Comparison of ENCODE assay signal across 37 cellular contexts in the genomic region with DNA sequence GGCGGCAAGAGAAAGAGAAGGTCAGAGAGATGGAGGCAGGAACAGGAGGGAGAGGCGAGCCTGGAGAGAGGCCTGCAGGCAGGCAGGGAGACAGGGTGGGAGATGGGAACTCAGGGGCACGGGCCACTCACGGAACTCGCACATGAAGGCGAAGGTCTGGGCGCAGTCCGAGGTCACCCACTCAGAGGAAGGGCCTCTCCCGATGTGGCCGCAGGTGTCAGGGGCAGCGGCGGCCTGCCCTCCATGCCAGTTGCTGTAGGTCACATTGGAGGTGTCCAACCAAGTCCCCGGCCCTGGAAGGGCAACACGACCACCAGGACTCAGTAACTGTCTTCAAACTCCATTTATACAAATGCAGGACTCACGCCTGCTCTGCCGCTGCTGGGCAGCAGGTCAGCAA. TPM values are rescaled to one million over a fixed set of nuclear protein-coding genes. Genes with fewer than 3 reads are reported as not detected.
"Had no signal": no experiment of that assay in that cellular context is flagged by ENCODE, and none has a peak within 500 bp of the region (broad histone marks: within the 10 kb centered on the region; RNA-seq: fewer than 3 reads in every experiment).

No MANE protein-coding gene starts in this region.

- H3K36me3 Mint-ChIP-seq: activated naive CD4-positive, alpha-beta T cell treated with anti-CD3 and anti-CD28 coated beads, Interleukin-2, amount 50 U/mL, for 24 hours; activated naive CD8-positive, alpha-beta T cell treated with anti-CD3 and anti-CD28 coated beads for 36 hours had no signal

- H3K9me3 ChIP-seq: adrenal gland, body of pancreas, esophagus squamous epithelium, gastroesophageal sphincter had no signal

- H3K27ac ChIP-seq: adrenal gland, body of pancreas, epithelial cell of prostate, esophagus squamous epithelium, gastroesophageal sphincter, WERI-Rb-1 had no signal

- DNase-seq: activated CD4-positive, alpha-beta memory T cell treated with anti-CD3 and anti-CD28 coated beads, Interleukin-2, amount 10 ng/mL, durations not matched to agents 7 days and 5 days; activated CD4-positive, alpha-beta T cell treated with anti-CD3 and anti-CD28 coated beads for 36 hours; activated CD4-positive, alpha-beta T cell treated with anti-CD3 and anti-CD28 coated beads, Interleukin-2, amount 10 ng/mL, durations not matched to agents 7 days and 5 days; activated CD4-positive, alpha-beta T cell treated with anti-CD3 and anti-CD28 coated beads, Interleukin-2, amount 50 U/mL, for 4 hours; activated CD4-positive, CD25-positive, alpha-beta regulatory T cell; activated CD4-positive, CD25-positive, alpha-beta regulatory T cell treated with anti-CD3 and anti-CD28 coated beads, Interleukin-2, amount 50 U/mL, for 72 hours; activated CD8-positive, alpha-beta memory T cell treated with anti-CD3 and anti-CD28 coated beads, Interleukin-2, amount 50 U/mL, for 48 hours; activated effector memory CD4-positive, alpha-beta T cell treated with anti-CD3 and anti-CD28 coated beads, Interleukin-2, amount 50 U/mL, for 16 hours; activated naive CD4-positive, alpha-beta T cell treated with anti-CD3 and anti-CD28 coated beads for 36 hours; activated naive CD8-positive, alpha-beta T cell treated with anti-CD3 and anti-CD28 coated beads for 36 hours; activated naive CD8-positive, alpha-beta T cell treated with anti-CD3 and anti-CD28 coated beads, Interleukin-2, amount 50 U/mL, for 24 hours; activated T-cell treated with anti-CD3 and anti-CD28 coated beads, Interleukin-2, amount 50 U/mL, for 48 hours; adrenal gland; amygdala; aorta; body of pancreas; caudate nucleus; cortex of kidney; dermis blood vessel endothelial cell; effector CD4-positive, alpha-beta T cell; effector memory CD8-positive, alpha-beta T cell; esophagus squamous epithelium; foreskin melanocyte; T-helper 1 cell; T-helper 17 cell; T1000; WERI-Rb-1 had no signal

- H3K27me3 ChIP-seq: adrenal gland, body of pancreas had no signal

- H3K27ac Mint-ChIP-seq: activated CD4-positive, alpha-beta memory T cell treated with anti-CD3 and anti-CD28 coated beads, Interleukin-2, amount 10 ng/mL, durations not matched to agents 7 days and 5 days; activated CD4-positive, alpha-beta T cell treated with anti-CD3 and anti-CD28 coated beads for 36 hours; activated CD4-positive, alpha-beta T cell treated with anti-CD3 and anti-CD28 coated beads, Interleukin-2, amount 10 ng/mL, durations not matched to agents 7 days and 5 days; activated naive CD4-positive, alpha-beta T cell treated with anti-CD3 and anti-CD28 coated beads for 36 hours; activated naive CD4-positive, alpha-beta T cell treated with anti-CD3 and anti-CD28 coated beads, Interleukin-2, amount 50 U/mL, for 24 hours; activated naive CD8-positive, alpha-beta T cell treated with anti-CD3 and anti-CD28 coated beads for 36 hours; activated naive CD8-positive, alpha-beta T cell treated with anti-CD3 and anti-CD28 coated beads, Interleukin-2, amount 50 U/mL, for 24 hours; activated T-helper 1 cell treated with anti-CD3 and anti-CD28 coated beads, Interleukin-12 subunit alpha, Interleukin-12 subunit beta, Interleukin-2, Interleukin-4 antibody, amounts not matched to agents 30 ng/mL and 10 ng/mL and 1 ng/mL, durations not matched to agents 14 hours and 24 hours and 36 hours; activated T-helper 2 cell treated with anti-CD3 and anti-CD28 coated beads, Interferon-gamma antibody, Interleukin-2, Interleukin-4, amounts not matched to agents 10 μg/mL and 5 μg/mL and 100 μg/mL, durations not matched to agents 14 hours and 24 hours and 36 hours; effector memory CD8-positive, alpha-beta T cell; T-helper 17 cell; T-helper 2 cell treated with Interferon-gamma antibody and Interleukin-4, amounts not matched to agents 5 μg/mL and 100 μg/mL, for 36 hours had no signal

- H3K4me1 Mint-ChIP-seq: activated CD4-positive, alpha-beta memory T cell treated with anti-CD3 and anti-CD28 coated beads, Interleukin-2, amount 10 ng/mL, durations not matched to agents 7 days and 5 days; activated CD4-positive, alpha-beta T cell treated with anti-CD3 and anti-CD28 coated beads for 36 hours; activated CD4-positive, alpha-beta T cell treated with anti-CD3 and anti-CD28 coated beads, Interleukin-2, amount 10 ng/mL, durations not matched to agents 7 days and 5 days; activated naive CD4-positive, alpha-beta T cell treated with anti-CD3 and anti-CD28 coated beads, Interleukin-2, amount 50 U/mL, for 24 hours; activated naive CD8-positive, alpha-beta T cell treated with anti-CD3 and anti-CD28 coated beads for 36 hours; activated naive CD8-positive, alpha-beta T cell treated with anti-CD3 and anti-CD28 coated beads, Interleukin-2, amount 50 U/mL, for 24 hours; T-helper 17 cell had no signal

- H3K9me3 Mint-ChIP-seq: activated CD4-positive, alpha-beta memory T cell treated with anti-CD3 and anti-CD28 coated beads, Interleukin-2, amount 10 ng/mL, durations not matched to agents 7 days and 5 days; activated CD4-positive, alpha-beta T cell treated with anti-CD3 and anti-CD28 coated beads, Interleukin-2, amount 10 ng/mL, durations not matched to agents 7 days and 5 days; activated naive CD4-positive, alpha-beta T cell treated with anti-CD3 and anti-CD28 coated beads for 36 hours; activated naive CD4-positive, alpha-beta T cell treated with anti-CD3 and anti-CD28 coated beads, Interleukin-2, amount 50 U/mL, for 24 hours; activated naive CD8-positive, alpha-beta T cell treated with anti-CD3 and anti-CD28 coated beads for 36 hours; activated naive CD8-positive, alpha-beta T cell treated with anti-CD3 and anti-CD28 coated beads, Interleukin-2, amount 50 U/mL, for 24 hours; activated T-helper 1 cell treated with anti-CD3 and anti-CD28 coated beads, Interleukin-12 subunit alpha, Interleukin-12 subunit beta, Interleukin-2, Interleukin-4 antibody, amounts not matched to agents 30 ng/mL and 10 ng/mL and 1 ng/mL, durations not matched to agents 14 hours and 24 hours and 36 hours; activated T-helper 2 cell treated with anti-CD3 and anti-CD28 coated beads, Interferon-gamma antibody, Interleukin-2, Interleukin-4, amounts not matched to agents 10 μg/mL and 5 μg/mL and 100 μg/mL, durations not matched to agents 14 hours and 24 hours and 36 hours; effector memory CD8-positive, alpha-beta T cell; T-helper 2 cell treated with Interferon-gamma antibody and Interleukin-4, amounts not matched to agents 5 μg/mL and 100 μg/mL, for 36 hours had no signal

- ATAC-seq: activated CD4-positive, alpha-beta T cell treated with anti-CD3 and anti-CD28 coated beads for 36 hours; activated naive CD8-positive, alpha-beta T cell treated with anti-CD3 and anti-CD28 coated beads, Interleukin-2, amount 50 U/mL, for 24 hours; body of pancreas; effector memory CD8-positive, alpha-beta T cell; gastroesophageal sphincter; T-helper 17 cell had no signal

- H3K36me3 ChIP-seq: adrenal gland, esophagus squamous epithelium, gastroesophageal sphincter, WERI-Rb-1 had no signal

- H3K4me3 ChIP-seq: adrenal gland, body of pancreas, esophagus squamous epithelium, gastroesophageal sphincter had no signal

- H3K4me3 Mint-ChIP-seq: activated CD4-positive, alpha-beta memory T cell treated with anti-CD3 and anti-CD28 coated beads, Interleukin-2, amount 10 ng/mL, durations not matched to agents 7 days and 5 days; activated CD4-positive, alpha-beta T cell treated with anti-CD3 and anti-CD28 coated beads for 36 hours; activated CD4-positive, alpha-beta T cell treated with anti-CD3 and anti-CD28 coated beads, Interleukin-2, amount 10 ng/mL, durations not matched to agents 7 days and 5 days; activated naive CD4-positive, alpha-beta T cell treated with anti-CD3 and anti-CD28 coated beads for 36 hours; activated naive CD4-positive, alpha-beta T cell treated with anti-CD3 and anti-CD28 coated beads, Interleukin-2, amount 50 U/mL, for 24 hours; activated naive CD8-positive, alpha-beta T cell treated with anti-CD3 and anti-CD28 coated beads for 36 hours; activated naive CD8-positive, alpha-beta T cell treated with anti-CD3 and anti-CD28 coated beads, Interleukin-2, amount 50 U/mL, for 24 hours; activated T-helper 1 cell treated with anti-CD3 and anti-CD28 coated beads, Interleukin-12 subunit alpha, Interleukin-12 subunit beta, Interleukin-2, Interleukin-4 antibody, amounts not matched to agents 30 ng/mL and 10 ng/mL and 1 ng/mL, durations not matched to agents 14 hours and 24 hours and 36 hours; effector memory CD8-positive, alpha-beta T cell; T-helper 17 cell; T-helper 2 cell treated with Interferon-gamma antibody and Interleukin-4, amounts not matched to agents 5 μg/mL and 100 μg/mL, for 36 hours had no signal

- H3K4me1 ChIP-seq: adrenal gland, body of pancreas, esophagus squamous epithelium, gastroesophageal sphincter had no signal

RNA-seq across cellular contexts. Expression of a gene that starts 22.4 kb away (rescaled TPM):
- total RNA-seq: activated CD4-positive, alpha-beta memory T cell treated with anti-CD3 and anti-CD28 coated beads, Interleukin-2, amount 10 ng/mL, durations not matched to agents 7 days and 5 days; activated CD4-positive, alpha-beta T cell treated with anti-CD3 and anti-CD28 coated beads for 36 hours; activated CD4-positive, alpha-beta T cell treated with anti-CD3 and anti-CD28 coated beads, Interleukin-2, amount 10 ng/mL, durations not matched to agents 7 days and 5 days; activated naive CD4-positive, alpha-beta T cell treated with anti-CD3 and anti-CD28 coated beads for 36 hours; activated naive CD8-positive, alpha-beta T cell treated with anti-CD3 and anti-CD28 coated beads for 36 hours; activated T-helper 1 cell treated with anti-CD3 and anti-CD28 coated beads, Interleukin-12 subunit alpha, Interleukin-12 subunit beta, Interleukin-2, Interleukin-4 antibody, amounts not matched to agents 30 ng/mL and 10 ng/mL and 1 ng/mL, durations not matched to agents 14 hours and 24 hours and 36 hours; activated T-helper 2 cell treated with anti-CD3 and anti-CD28 coated beads, Interferon-gamma antibody, Interleukin-2, Interleukin-4, amounts not matched to agents 10 μg/mL and 5 μg/mL and 100 μg/mL, durations not matched to agents 14 hours and 24 hours and 36 hours; adrenal gland; aorta; body of pancreas; chondrocyte; dermis blood vessel endothelial cell; endothelial cell of umbilical vein; fibroblast of villous mesenchyme; glomerular endothelial cell; T-helper 17 cell had no signal
- polyA plus RNA-seq: endothelial cell of umbilical vein had no signal
